10 cellular contexts compared by ENCODE assay signal in genomic region chr5:171386006-171386671, GRCh38. TPM values are rescaled to one million over a fixed set of nuclear protein-coding genes. Genes with fewer than 3 reads are reported as not detected.
DNase-seq lines count a peak whose midpoint lies in the region; ATAC-seq and TF ChIP-seq lines count a peak whose summit lies in the region.
"Had no signal": no experiment of that assay in that cellular context is flagged by ENCODE, and none has a peak within 500 bp of the region (broad histone marks: within the 10 kb centered on the region; RNA-seq: fewer than 3 reads in every experiment).

No MANE protein-coding gene starts in this region.

- no peak for TF ChIP-seq POLR2A in breast epithelium (IDR thresholded peaks at IDR 0.05)

- H3K27ac ChIP-seq in breast epithelium (no peak overlapping the region), VCaP (peak overlapping the region; percentile 87; the same call in 1 of the 2 replicates)

- intact Hi-C loops in MCF 10A (cut with micrococcal nuclease) (no loop called here), breast epithelium (cut with DNase I; ENCODE audit: low total_unique reads) (no loop called here)

- H3K4me3 Mint-ChIP-seq in MCF 10A (ENCODE audit: unreplicated experiment): peak overlapping the region; percentile 99
- peak overlapping the region; percentile 48 to 71 (median 60) for H3K4me3 Mint-ChIP-seq in immature natural killer cell
- peak overlapping the region in 1 of 2 donors; percentile 45 for H3K4me3 Mint-ChIP-seq in stimulated activated naive B cell treated with anti-CD40 and anti-IgM and Interleukin-4, amounts not matched to agents 10 μg/mL and 1 μg/mL and 100 μg/mL, for 72 hours

- H3K9me3 ChIP-seq in breast epithelium: no peaks in the 10 kb centered on the region

- POLR2A ChIA-PET in MCF 10A (lab: Yijun Ruan, JAX): interaction anchor here (0.6 to 4.9 kb wide), 15 partner anchors 8 to 897 kb away, joined by 3 to 38 read pairs (median 3); partner anchors contain the start of genes FBXW11 and UBTD2

- H3K27me3 ChIP-seq in breast epithelium: no peaks in the 10 kb centered on the region

- H3K4me1 Mint-ChIP-seq in MCF 10A (ENCODE audit: insufficient read depth, unreplicated experiment) (peaks cover 23% of the 10 kb centered on the region), immature natural killer cell (peaks cover 43 to 46% of the 10 kb centered on the region in 2 donors)
- peaks cover 17 to 43% of the 10 kb centered on the region in 2 donors for H3K4me1 Mint-ChIP-seq in stimulated activated naive B cell treated with anti-CD40 and anti-IgM and Interleukin-4, amounts not matched to agents 10 μg/mL and 1 μg/mL and 100 μg/mL, for 72 hours

- H3K36me3 ChIP-seq in breast epithelium: no peaks in the 10 kb centered on the region

- TF ChIP-seq CTCF in MCF 10A (IDR thresholded peaks at IDR 0.05; ENCODE audit: unreplicated experiment): no peak
- TF ChIP-seq CTCF in breast epithelium (IDR thresholded peaks at IDR 0.05): no peak
- no peak for TF ChIP-seq CTCF in VCaP (conservative IDR thresholded peaks at IDR 0.05)

- no TSS peak for BruUV-seq in MCF 10A (replicated peaks; lab: Mats Ljungman, UMichigan)

- H3K9me3 Mint-ChIP-seq in MCF 10A (ENCODE audit: unreplicated experiment) (no peaks in the 10 kb centered on the region), immature natural killer cell (no peaks in the 10 kb centered on the region)
- H3K9me3 Mint-ChIP-seq in stimulated activated naive B cell treated with anti-CD40 and anti-IgM and Interleukin-4, amounts not matched to agents 10 μg/mL and 1 μg/mL and 100 μg/mL, for 72 hours: no peaks in the 10 kb centered on the region

- H3K4me3 ChIP-seq in breast epithelium: no peak overlapping the region

- CTCF ChIA-PET in MCF 10A (lab: Yijun Ruan, JAX): interaction anchor here (0.6 to 1.0 kb wide), 5 partner anchors 595 to 1519 kb away, joined by 3 to 5 read pairs (median 4); no protein-coding TSS in a partner anchor

- H3K27me3 Mint-ChIP-seq in MCF 10A (ENCODE audit: insufficient read depth, unreplicated experiment) (no peaks in the 10 kb centered on the region), immature natural killer cell (ENCODE audit: low read depth in 3 of 3) (peaks cover 19 to 29% (median 21%) of the 10 kb centered on the region in 3 donors)
- peaks cover 0 to 4% of the 10 kb centered on the region in 2 donors for H3K27me3 Mint-ChIP-seq in stimulated activated naive B cell treated with anti-CD40 and anti-IgM and Interleukin-4, amounts not matched to agents 10 μg/mL and 1 μg/mL and 100 μg/mL, for 72 hours

- no peak overlapping the region for H3K27ac Mint-ChIP-seq in MCF 10A (ENCODE audit: low read depth, unreplicated experiment)
- peak overlapping the region in 1 of 6 donors; percentile 36 for H3K27ac Mint-ChIP-seq in immature natural killer cell
- H3K27ac Mint-ChIP-seq in stimulated activated naive B cell treated with anti-CD40 and anti-IgM and Interleukin-4, amounts not matched to agents 10 μg/mL and 1 μg/mL and 100 μg/mL, for 72 hours: peak overlapping the region; percentile 56

- peaks cover 42% of the 10 kb centered on the region for H3K36me3 Mint-ChIP-seq in MCF 10A (ENCODE audit: insufficient read depth, unreplicated experiment)
- peaks cover 3% of the 10 kb centered on the region in 3 donors for H3K36me3 Mint-ChIP-seq in immature natural killer cell
- peaks cover 31 to 40% of the 10 kb centered on the region in 2 donors for H3K36me3 Mint-ChIP-seq in stimulated activated naive B cell treated with anti-CD40 and anti-IgM and Interleukin-4, amounts not matched to agents 10 μg/mL and 1 μg/mL and 100 μg/mL, for 72 hours

- H3K4me1 ChIP-seq in breast epithelium: no peaks in the 10 kb centered on the region

- no peak for ATAC-seq in stimulated activated naive B cell treated with anti-CD40 and anti-IgM and Interleukin-4, amounts not matched to agents 10 μg/mL and 1 μg/mL and 100 μg/mL, for 72 hours (replicated peaks)
- ATAC-seq in GM18873 (IDR thresholded peaks at IDR 0.05; ENCODE audit: low FRiP score, unreplicated experiment): no peak

- DNase-seq in MCF 10A (ENCODE audit: unreplicated experiment) (no peak), breast epithelium (ENCODE audit: low spot score in 2 of 2) (no peak), immature natural killer cell (no peak), dermis blood vessel endothelial cell (no peak), RPMI8226 (no peak)
- DNase-seq in stimulated activated naive B cell treated with anti-CD40 and anti-IgM and Interleukin-4, amounts not matched to agents 10 μg/mL and 1 μg/mL and 100 μg/mL, for 72 hours: no peak
- DNase-seq: NCI-H446 treated with DMSO at 0.1 percent for 48 hours had no signal

RNA-seq across cellular contexts. Expression of gene NPM1, which starts 1.5 kb away (rescaled TPM):
- total RNA-seq in MCF 10A (2022) (3,249 and 4,548 TPM in 2 replicates), breast epithelium (100 to 1,000 TPM; 582 to 739 (median 669) TPM), dermis blood vessel endothelial cell (1,135 and 1,923 TPM in 2 replicates)
- polyA plus RNA-seq in immature natural killer cell: 100 to 1,000 TPM; 274 to 417 (median 355) TPM

RNA-seq across cellular contexts. Expression of gene FGF18, which starts 33.3 kb away (rescaled TPM):
- not detected in 2 replicates for total RNA-seq in MCF 10A (2022)
- total RNA-seq in breast epithelium: 1 to 10 TPM in 1 of 3 donors, under 1 TPM in 2; 0.16 to 1.6 (median 0.33) TPM
- not detected for polyA plus RNA-seq in immature natural killer cell
- total RNA-seq in dermis blood vessel endothelial cell: not detected in 2 replicates
- polyA plus RNA-seq: CD14-positive monocyte had no signal
